ENCODE assay signal across 24 cellular contexts in the genomic region with DNA sequence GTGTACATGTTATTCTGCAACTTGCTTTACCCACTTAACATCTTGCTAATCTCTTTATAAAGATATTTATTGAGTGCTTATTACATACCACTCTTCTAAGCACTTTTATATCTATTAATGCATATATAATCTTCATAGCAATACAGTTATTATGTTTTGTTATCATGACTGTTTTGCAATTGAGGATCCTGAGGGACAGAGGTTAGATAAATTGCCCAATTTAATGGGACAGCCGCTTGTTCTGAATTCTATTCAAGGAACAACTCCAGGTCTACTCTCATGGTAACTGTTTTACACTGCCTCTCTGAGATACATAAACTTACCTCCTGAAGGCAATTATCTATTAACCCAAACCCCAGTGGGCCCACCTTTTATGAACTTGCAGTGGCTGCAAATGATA.
"Had no signal": no experiment of that assay in that cellular context is flagged by ENCODE, and none has a peak within 500 bp of the region (broad histone marks: within the 10 kb centered on the region; RNA-seq: fewer than 3 reads in every experiment).

No MANE protein-coding gene starts in this region.

- H3K27ac ChIP-seq: Peyer's patch, RWPE1, SJSA1 had no signal

- DNase-seq: activated B cell treated with CpG ODN at 0.5 μM for 24 hours; activated CD4-positive, alpha-beta T cell treated with anti-CD3 and anti-CD28 coated beads for 1 hour; activated CD4-positive, alpha-beta T cell treated with anti-CD3 and anti-CD28 coated beads, Interleukin-2, amount 10 ng/mL, durations not matched to agents 24 days and 14 days; activated CD4-positive, alpha-beta T cell treated with anti-CD3 and anti-CD28 coated beads, Interleukin-2, amount 50 U/mL, for 48 hours; activated CD8-positive, alpha-beta memory T cell treated with anti-CD3 and anti-CD28 coated beads, Interleukin-2, amount 10 ng/mL, durations not matched to agents 7 days and 5 days; activated effector memory CD4-positive, alpha-beta T cell treated with anti-CD3 and anti-CD28 coated beads, Interleukin-2, amount 50 U/mL, for 16 hours; activated naive CD4-positive, alpha-beta T cell treated with Interleukin-2 at 50 U/mL for 16 hours; activated naive CD8-positive, alpha-beta T cell treated with anti-CD3 and anti-CD28 coated beads, Interleukin-2, amount 50 U/mL, for 24 hours; activated T-cell treated with anti-CD3 and anti-CD28 coated beads, Interleukin-2, amount 50 U/mL, for 24 hours; Karpas-422; NCI-H1048; NCI-H1417; NCI-H1930; NCI-H2171; NCI-H526; NK-92 treated with Interleukin-12 subunit alpha and Interleukin-12 subunit beta, amount 100 ng/mL, for 24 hours; Peyer's patch; Right ventricle myocardium superior; T-helper 2 cell; T1000 had no signal

- H3K4me3 ChIP-seq: K562, Peyer's patch, SJSA1 had no signal

- H3K27me3 ChIP-seq: Peyer's patch had no signal

- H3K4me1 ChIP-seq: Peyer's patch, SJSA1 had no signal

- H3K36me3 ChIP-seq: Peyer's patch, SJSA1 had no signal

- ATAC-seq: activated CD8-positive, alpha-beta memory T cell treated with anti-CD3 and anti-CD28 coated beads, Interleukin-2, amount 10 ng/mL, durations not matched to agents 7 days and 5 days; activated naive CD4-positive, alpha-beta T cell treated with anti-CD3 and anti-CD28 coated beads, Interleukin-2, amount 50 U/mL, for 72 hours; activated naive CD8-positive, alpha-beta T cell treated with anti-CD3 and anti-CD28 coated beads, Interleukin-2, amount 50 U/mL, for 24 hours; K562 had no signal

- H3K9me3 ChIP-seq: Peyer's patch, SJSA1 had no signal
